Comparison of ENCODE assay signal across 8 cellular contexts in genomic region chr1:23567996-23568607, GRCh38. TPM values are rescaled to one million over a fixed set of nuclear protein-coding genes. Genes with fewer than 3 reads are reported as not detected.
DNase-seq lines count a peak whose midpoint lies in the region; ATAC-seq and TF ChIP-seq lines count a peak whose summit lies in the region.

No MANE protein-coding gene starts in this region.

- DNase-seq in H9 (peak; percentile 38), amygdala (lab: John Stamatoyannopoulos, UW) (peak in 50 of 56 donors; percentile 13 to 83 (median 58)), SK-N-DZ (ENCODE audit: low spot score) (no peak), DMS153 (lab: John Stamatoyannopoulos, UW) (no peak)

- H3K14ac ChIP-seq in H9 (ENCODE audit: insufficient read depth, low read length) = peak overlapping the region; percentile 86

- H3K4me2 ChIP-seq in H9 (ENCODE audit: insufficient read depth, insufficient read length, low read length) (peak overlapping the region; percentile 67), skeletal muscle satellite cell (ENCODE audit: low read length) (peak overlapping the region; percentile 74)

- no peak overlapping the region for H3K27ac ChIP-seq in H9 (ENCODE audit: insufficient read length, low read depth, low read length)
- peak overlapping the region; percentile 18 for H3K27ac ChIP-seq in iPS-18a (ENCODE audit: low read length)

- H3K9me3 ChIP-seq in H9 (ENCODE audit: control insufficient read depth, low read depth, low read length) (no peaks in the 10 kb centered on the region), iPS-18a (ENCODE audit: control insufficient read depth, low read depth, low read length) (no peaks in the 10 kb centered on the region), skeletal muscle satellite cell (replicated peaks; ENCODE audit: low read length) (no peaks in the 10 kb centered on the region)

- H3K4me3 Mint-ChIP-seq in H9 = peak overlapping the region; percentile 64 to 80

- H4K8ac ChIP-seq in H9 (replicated peaks; ENCODE audit: insufficient read length, low read depth, low read length) = no peak overlapping the region

- no peak overlapping the region for H2AK5ac ChIP-seq in H9 (ENCODE audit: insufficient read length, low read length)

- no peaks in the 10 kb centered on the region for H3K27me3 ChIP-seq in H9 (ENCODE audit: insufficient read depth, low read length)
- H3K27me3 ChIP-seq in iPS-18a (ENCODE audit: control insufficient read depth, insufficient read depth, low read length) = no peaks in the 10 kb centered on the region
- no peaks in the 10 kb centered on the region for H3K27me3 ChIP-seq in skeletal muscle satellite cell (ENCODE audit: control insufficient read depth, insufficient read depth, low read length)

- H3K4ac ChIP-seq in H9 (ENCODE audit: low read depth, low read length) = no peak overlapping the region; the same call in 1 of the 2 replicates

- peak overlapping the region; percentile 1 for H2BK120ac ChIP-seq in H9 (ENCODE audit: low read depth, low read length, poor library complexity, severe bottlenecking)

- peaks cover 49 to 59% of the 10 kb centered on the region in 2 experiments for H3K4me1 Mint-ChIP-seq in H9

- H3K36me3 ChIP-seq in iPS-18a (ENCODE audit: control insufficient read depth, low read depth, low read length) (no peaks in the 10 kb centered on the region), skeletal muscle satellite cell (ENCODE audit: insufficient read depth, low read length) (no peaks in the 10 kb centered on the region)

- H3K23me2 ChIP-seq in H9 (ENCODE audit: insufficient read length, low read depth, low read length, poor library complexity, severe bottlenecking) = peaks cover 8% of the 10 kb centered on the region

- no peak overlapping the region for H4K5ac ChIP-seq in H9 (ENCODE audit: insufficient read length, low read depth, low read length)

- H3T11ph ChIP-seq in H9 (ENCODE audit: low read length) = no peak overlapping the region

- no CpG with 5 or more reads among the region's 66 CpGs for WGBS in H9 (ENCODE audit: extremely low coverage, insufficient read length, low lambda C conversion rate)

- H3K4me1 ChIP-seq in H9 (ENCODE audit: insufficient read depth, low read length) (peaks cover 3% of the 10 kb centered on the region; the same call in 1 of the 2 replicates), iPS-18a (ENCODE audit: control insufficient read depth, low read depth, low read length) (peaks cover 16% of the 10 kb centered on the region), skeletal muscle satellite cell (ENCODE audit: control insufficient read depth, insufficient read depth, low read length) (peaks cover 34% of the 10 kb centered on the region)

- no peak overlapping the region for H2BK15ac ChIP-seq in H9 (ENCODE audit: low read depth, low read length)

- H3K4me3 ChIP-seq in iPS-18a (ENCODE audit: low read length) = peak overlapping the region; percentile 46
- H3K4me3 ChIP-seq in skeletal muscle satellite cell (ENCODE audit: low read length) = peak overlapping the region; percentile 55

- H3K79me2 ChIP-seq in H9 (ENCODE audit: insufficient read depth, low read length) = no peaks in the 10 kb centered on the region

- H2BK20ac ChIP-seq in H9 (ENCODE audit: low read depth, low read length, poor library complexity, severe bottlenecking) = no peak overlapping the region

- H3K56ac ChIP-seq in H9 (ENCODE audit: insufficient read length, low read depth, low read length) = no peak overlapping the region

- no peak overlapping the region for H3K23ac ChIP-seq in H9 (ENCODE audit: insufficient read length, low read depth, low read length)

- H4K91ac ChIP-seq in H9 (ENCODE audit: insufficient read length, low read depth, low read length) = no peak overlapping the region

- peaks cover 21% of the 10 kb centered on the region for H3K27me3 Mint-ChIP-seq in H9 (ENCODE audit: low read depth)

- peak overlapping the region; percentile 33 to 74 (median 59); a peak in 6 of 7 replicates for H3K27ac Mint-ChIP-seq in H9

- no peaks in the 10 kb centered on the region for H3K79me1 ChIP-seq in H9 (ENCODE audit: insufficient read depth, low read depth, low read length, poor library complexity, severe bottlenecking)

- peak overlapping the region; percentile 46 for H3K9ac ChIP-seq in H9 (ENCODE audit: extremely low read depth, insufficient read length, low read length)
- H3K9ac ChIP-seq in iPS-18a (ENCODE audit: low read length) = peak overlapping the region; percentile 67
- H3K9ac ChIP-seq in skeletal muscle satellite cell (ENCODE audit: low read depth, low read length) = peak overlapping the region; percentile 82

- H3K18ac ChIP-seq in H9 (ENCODE audit: insufficient read length, low read depth, low read length) = peak overlapping the region; percentile 88

- no peaks in the 10 kb centered on the region for H4K20me1 ChIP-seq in H9 (ENCODE audit: control insufficient read depth, insufficient read depth, insufficient read length)

- peaks cover 0 to 2% of the 10 kb centered on the region in 2 experiments; a peak in 2 of 5 replicates for H3K9me3 Mint-ChIP-seq in H9

- H3K36me3 Mint-ChIP-seq in H9 (ENCODE audit: insufficient read depth in 1 of 3, low read depth in 3 of 3) = peaks cover 0 to 3% (median 0%) of the 10 kb centered on the region in 3 experiments; a peak in 1 of 7 replicates

- TF ChIP-seq CTCF in H9 (conservative IDR thresholded peaks at IDR 0.05) = no peak

- ATAC-seq in GM18498 (IDR thresholded peaks at IDR 0.05; ENCODE audit: unreplicated experiment) (no peak), GM19455 (IDR thresholded peaks at IDR 0.05; ENCODE audit: unreplicated experiment) (no peak)

- no peak overlapping the region for H2BK5ac ChIP-seq in H9 (ENCODE audit: insufficient read length, low read length)

- H2BK12ac ChIP-seq in H9 (ENCODE audit: insufficient read length, low read depth, low read length) = no peak overlapping the region

- no peak overlapping the region for H2AFZ ChIP-seq in H9 (ENCODE audit: low read length)

RNA-seq across cellular contexts. Expression of gene ID3, which starts 8.8 kb away (rescaled TPM):
- 113 and 119 TPM in 2 replicates for total RNA-seq in H9 (2021)
- total RNA-seq in skeletal muscle satellite cell (2012; rRNA removed) = 81.5 and 145 TPM in 2 replicates
- polyA plus RNA-seq in SK-N-DZ (2014; cell fraction: cytosol; rRNA removed) = 79.5 and 102 TPM in 2 replicates
- polyA plus RNA-seq in SK-N-DZ (2014; cell fraction: nucleus; rRNA removed) = 83.1 and 85.5 TPM in 2 replicates

RNA-seq across cellular contexts. Expression of gene E2F2, which starts 37.1 kb away (rescaled TPM):
- total RNA-seq in H9 (2021) = 5.1 TPM in 2 replicates
- 1.5 TPM in 2 replicates for total RNA-seq in skeletal muscle satellite cell (2012; rRNA removed)
- 26.6 and 31.0 TPM in 2 replicates for polyA plus RNA-seq in SK-N-DZ (2014; cell fraction: cytosol; rRNA removed)
- 19.0 and 22.7 TPM in 2 replicates for polyA plus RNA-seq in SK-N-DZ (2014; cell fraction: nucleus; rRNA removed)

Comparison
In these comparisons a context has a peak if more than half of its experiments do, and no peak if none do; other contexts are left out.
1. DNase-seq: peak in H9 (single experiment) and amygdala (50 of 56); none in SK-N-DZ (single experiment) and DMS153 (single experiment).
2. Peak in every context shown above with its lines, with median percentiles within 50 percentile points of each other: H3K9ac ChIP-seq.